1 cellular context compared by ENCODE assay signal in genomic region chr5:177507165-177507564, GRCh38.
TF ChIP-seq lines count a peak whose summit lies in the region.

No MANE protein-coding gene starts in this region.

TF ChIP-seq in A549, 52 proteins besides CTCF, POLR2A, EP300 and RAD21:
- TF ChIP-seq JUNB (IDR thresholded peaks at IDR 0.05) = no peak
- no peak for TF ChIP-seq CHD4 (IDR thresholded peaks at IDR 0.05; ENCODE audit: borderline replicate concordance)
- TF ChIP-seq HOXB13 (CRISPR knock-in tag; IDR thresholded peaks at IDR 0.05; ENCODE audit: low read depth) = no peak
- TF ChIP-seq TFCP2L1 (CRISPR knock-in tag; IDR thresholded peaks at IDR 0.05) = no peak
